ENCODE assay signal across 31 cellular contexts in the genomic region with DNA sequence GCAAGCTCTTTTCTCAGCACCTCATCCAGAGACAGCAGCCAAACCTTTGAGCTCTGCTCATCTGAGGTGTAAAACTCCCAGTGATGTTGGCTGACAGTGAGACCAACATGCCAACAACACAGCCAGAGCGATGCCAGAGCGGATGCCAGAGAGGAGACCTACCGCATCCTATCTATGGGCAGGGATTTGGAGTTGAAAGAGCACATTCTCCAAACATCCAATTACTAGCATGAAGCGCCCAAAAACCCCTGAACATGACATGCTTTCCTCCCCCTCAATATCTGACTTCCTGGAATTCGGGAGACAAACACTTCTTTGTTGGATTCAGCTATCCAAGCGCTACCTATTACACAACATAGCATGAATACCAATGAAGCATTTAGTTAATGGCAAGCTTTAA. TPM values are rescaled to one million over a fixed set of nuclear protein-coding genes. Genes with fewer than 3 reads are reported as not detected.
DNase-seq lines count a peak whose midpoint lies in the region; ATAC-seq and TF ChIP-seq lines count a peak whose summit lies in the region.
"Had no signal": no experiment of that assay in that cellular context is flagged by ENCODE, and none has a peak within 500 bp of the region (broad histone marks: within the 10 kb centered on the region; RNA-seq: fewer than 3 reads in every experiment).

No MANE protein-coding gene starts in this region.

- no peak overlapping the region for H3K23ac ChIP-seq in IMR-90 (ENCODE audit: low read depth, low read length)

- no peak overlapping the region for H4K8ac ChIP-seq in IMR-90 (ENCODE audit: low read depth in 2 of 2, low read length in 2 of 2)

- CTCF ChIA-PET in IMR-90 (lab: Yijun Ruan, JAX) = interaction anchor here (1.4 to 2.9 kb wide), 2 partner anchors 23 to 194 kb away, joined by 10 to 11 read pairs; partner anchors contain the start of gene PAXBP1

- no peak overlapping the region for H3K27ac ChIP-seq in IMR-90 (ENCODE audit: insufficient read depth, low read length)
- H3K27ac ChIP-seq in body of pancreas = peak overlapping the region in 3 of 4 donors; percentile 22 to 71 (median 66)
- H3K27ac ChIP-seq in lower lobe of right lung = no peak overlapping the region
- H3K27ac ChIP-seq: C4-2B, coronary artery, gastrocnemius medialis, hepatocyte, HL-60, left lung, PC-9, upper lobe of right lung, WERI-Rb-1 had no signal

- no peak overlapping the region for H4K91ac ChIP-seq in IMR-90 (ENCODE audit: insufficient read depth, low read depth, low read length)

- H3K4me3 ChIP-seq in IMR-90 (ENCODE audit: insufficient read depth, low read depth, low read length) (no peak overlapping the region), body of pancreas (no peak overlapping the region), foreskin fibroblast (ENCODE audit: low read depth in 1 of 2, low read length in 2 of 2) (no peak overlapping the region), lower lobe of right lung (no peak overlapping the region)
- H3K4me3 ChIP-seq: coronary artery, gastrocnemius medialis, GM23338, hepatocyte, left lung, PC-9, upper lobe of right lung had no signal

- H2AFZ ChIP-seq in IMR-90 (replicated peaks; ENCODE audit: low read length, poor library complexity) = no peak overlapping the region
- H2AFZ ChIP-seq: GM23338, hepatocyte, PC-9 had no signal

- TF ChIP-seq RAD21 in IMR-90 (IDR thresholded peaks at IDR 0.05; ENCODE audit: low read length) = no peak

- H3K4me1 ChIP-seq in IMR-90 (ENCODE audit: control insufficient read depth, insufficient read depth, low read length) (peaks cover 2% of the 10 kb centered on the region; the same call in 1 of the 2 replicates), body of pancreas (peaks cover 17% of the 10 kb centered on the region), lower lobe of right lung (no peaks in the 10 kb centered on the region)
- H3K4me1 ChIP-seq: gastrocnemius medialis, left lung, upper lobe of right lung had no signal

- H4K5ac ChIP-seq in IMR-90 (ENCODE audit: low read depth, low read length) = no peak overlapping the region

- peaks cover 2% of the 10 kb centered on the region; the same call in 1 of the 2 replicates for H3K9me1 ChIP-seq in IMR-90 (ENCODE audit: insufficient read depth, low read length)

- no peak overlapping the region for H3K14ac ChIP-seq in IMR-90 (replicated peaks; ENCODE audit: low read depth, low read length)

- H2BK120ac ChIP-seq in IMR-90 (ENCODE audit: low read depth, low read length) = no peak overlapping the region

- H3K9me3 ChIP-seq in IMR-90 (ENCODE audit: control insufficient read depth, insufficient read depth, low read length) (no peaks in the 10 kb centered on the region), body of pancreas (no peaks in the 10 kb centered on the region), lower lobe of right lung (no peaks in the 10 kb centered on the region)
- H3K9me3 ChIP-seq: gastrocnemius medialis, left lung, upper lobe of right lung had no signal

- H2AK9ac ChIP-seq in IMR-90 (replicated peaks; ENCODE audit: low read depth, low read length, poor library complexity) = no peak overlapping the region

- no peak for TF ChIP-seq POLR2A in IMR-90 (IDR thresholded peaks at IDR 0.05; ENCODE audit: low read depth, low read length)
- TF ChIP-seq POLR2A in body of pancreas (IDR thresholded peaks at IDR 0.05) = no peak

- H2AK5ac ChIP-seq in IMR-90 (ENCODE audit: low read depth, low read length) = no peak overlapping the region

- peak; percentile 32; the same call in 1 of the 2 replicates for ATAC-seq in IMR-90 (ENCODE audit: low read depth)
- ATAC-seq in body of pancreas = peak; percentile 80
- ATAC-seq in sciatic nerve = peak; percentile 67
- ATAC-seq in lower lobe of right lung = no peak
- ATAC-seq: activated T-cell treated with anti-CD3 and anti-CD28 coated beads, Interleukin-2, amount 50 U/mL, for 72 hours; esophagus mucosa; gastrocnemius medialis; GM23338; left lung; natural killer cell; upper lobe of right lung had no signal

- no peak overlapping the region for H3K9ac ChIP-seq in IMR-90 (ENCODE audit: low read depth, low read length)

- no peak overlapping the region for H2BK20ac ChIP-seq in IMR-90 (ENCODE audit: low read depth, low read length)

- no peak overlapping the region for H3K18ac ChIP-seq in IMR-90 (ENCODE audit: low read depth, low read length)

- no TSS peak for BruUV-seq in IMR-90 (replicated peaks; lab: Mats Ljungman, UMichigan)

- in situ Hi-C loops in IMR-90 (cut with MboI; ENCODE audit: low sequenced_read_pairs) = no loop called here

- no peaks in the 10 kb centered on the region for H4K20me1 ChIP-seq in IMR-90 (ENCODE audit: insufficient read depth, low read length)

- H3K79me1 ChIP-seq in IMR-90 (ENCODE audit: low read depth in 1 of 2, low read length in 2 of 2) = no peaks in the 10 kb centered on the region

- H3K27me3 ChIP-seq in IMR-90 (ENCODE audit: control insufficient read depth, insufficient read depth, low read length) = peaks cover 16% of the 10 kb centered on the region; the same call in 1 of the 2 replicates
- no peaks in the 10 kb centered on the region for H3K27me3 ChIP-seq in body of pancreas
- no peaks in the 10 kb centered on the region for H3K27me3 ChIP-seq in lower lobe of right lung (ENCODE audit: low read depth)
- H3K27me3 ChIP-seq: hepatocyte, left lung, upper lobe of right lung had no signal

- H2BK5ac ChIP-seq in IMR-90 (ENCODE audit: low read depth, low read length, poor library complexity, severe bottlenecking) = no peak overlapping the region

- H3K36me3 ChIP-seq in IMR-90 (ENCODE audit: control insufficient read depth, insufficient read depth, low read length) (no peaks in the 10 kb centered on the region), body of pancreas (replicated peaks in 1 of 2; ENCODE audit: insufficient read depth in 1 of 2, low read depth in 2 of 2) (no peaks in the 10 kb centered on the region), lower lobe of right lung (no peaks in the 10 kb centered on the region)
- H3K36me3 ChIP-seq: gastrocnemius medialis, left lung, upper lobe of right lung, WERI-Rb-1 had no signal

- no peak for DNase-seq in IMR-90
- DNase-seq in body of pancreas = peak in 1 of 4 donors; percentile 20
- peak; percentile 64 for DNase-seq in kidney glomerular epithelial cell (lab: John Stamatoyannopoulos, UW)
- no peak for DNase-seq in sciatic nerve (ENCODE audit: low spot score)
- DNase-seq in foreskin fibroblast = no peak
- DNase-seq in lower lobe of right lung = no peak
- DNase-seq in activated CD4-positive, alpha-beta T cell treated with anti-CD3 and anti-CD28 coated beads, Interleukin-2, amount 50 U/mL, for 1 hour = no peak
- DNase-seq: activated CD4-positive, alpha-beta T cell treated with anti-CD3 and anti-CD28 coated beads, Interleukin-2, amount 10 ng/mL, durations not matched to agents 7 days and 5 days; activated naive CD4-positive, alpha-beta T cell; activated T-cell treated with anti-CD3 and anti-CD28 coated beads, Interleukin-2, amount 50 U/mL, for 72 hours; DMS79 treated with DMSO at 0.1 percent for 48 hours; gastrocnemius medialis; left lung; natural killer cell; NCI-H1694 treated with DMSO at 0.1 percent for 48 hours; NCI-H2171 treated with DMSO at 0.1 percent for 48 hours; NCI-H526; NK-92 treated with Interleukin-12 subunit alpha and Interleukin-12 subunit beta, amount 100 ng/mL, for 24 hours; occipital lobe; PC-9; SHP77 treated with DMSO at 0.1 percent for 48 hours; stimulated activated CD4-positive, alpha-beta T cell treated with anti-CD3 and anti-CD28 coated beads, Interleukin-2, amount 100 ng/mL, for 48 hours; T-helper 9 cell; upper lobe of right lung; WERI-Rb-1 had no signal

- POLR2A ChIA-PET in IMR-90 (lab: Charles Lee; ENCODE audit: unreplicated experiment) = no interaction called here

- H3K4ac ChIP-seq in IMR-90 (ENCODE audit: low read depth, low read length) = no peak overlapping the region

- H2BK15ac ChIP-seq in IMR-90 (ENCODE audit: low read depth, low read length) = no peak overlapping the region

- WGBS in IMR-90 (ENCODE audit: extremely low coverage in 2 of 2, insufficient read length in 1 of 2), 2 experiments = no CpG with 5 or more reads among the region's 6 CpGs
- 49 to 60% methylated on average over 6 of the region's 6 CpGs for WGBS in body of pancreas, 2 donors

- intact Hi-C loops in IMR-90 (cut with micrococcal nuclease) = no loop called here
- intact Hi-C loops in body of pancreas (cut with DNase I) = no loop called here
- intact Hi-C loops in sciatic nerve (cut with DNase I) = no loop called here
- intact Hi-C loops in lower lobe of right lung (cut with DNase I) = no loop called here

- TF ChIP-seq CTCF in IMR-90 (conservative IDR thresholded peaks at IDR 0.05; ENCODE audit: low read depth, low read length) = no peak
- TF ChIP-seq CTCF in body of pancreas (IDR thresholded peaks at IDR 0.05) = no peak
- TF ChIP-seq CTCF in foreskin fibroblast (IDR thresholded peaks at IDR 0.05; ENCODE audit: low read depth, low read length) = no peak
- no peak for TF ChIP-seq CTCF in lower lobe of right lung (IDR thresholded peaks at IDR 0.05)

- dilution Hi-C loops in IMR-90 (cut with HindIII; ENCODE audit: low sequenced_read_pairs, unreplicated experiment) = no loop called here

- no peak overlapping the region for H3K4me2 ChIP-seq in IMR-90 (ENCODE audit: low read depth, low read length)
- H3K4me2 ChIP-seq: GM23338, hepatocyte, PC-9 had no signal

- H3K56ac ChIP-seq in IMR-90 (ENCODE audit: extremely low read depth, insufficient read depth, low read length) = no peak overlapping the region

TF ChIP-seq in IMR-90, 13 proteins besides CTCF, POLR2A, EP300 and RAD21 (continues in another document):
- TF ChIP-seq BHLHE40 (IDR thresholded peaks at IDR 0.05; ENCODE audit: low read depth, low read length) (no peak), MAFK (IDR thresholded peaks at IDR 0.05; ENCODE audit: low read depth, low read length) (no peak), MXI1 (IDR thresholded peaks at IDR 0.05; ENCODE audit: borderline replicate concordance, low read depth, low read length) (no peak), RFX5 (IDR thresholded peaks at IDR 0.05; ENCODE audit: low read depth, low read length) (no peak), SMC3 (IDR thresholded peaks at IDR 0.05; ENCODE audit: low read depth, low read length) (no peak), FOS (IDR thresholded peaks at IDR 0.05; ENCODE audit: low read depth, low read length) (no peak), RCOR1 (IDR thresholded peaks at IDR 0.05; ENCODE audit: insufficient replicate concordance, low read length) (no peak)

RNA-seq across cellular contexts. Expression of gene PAXBP1, which starts 23.1 kb away (rescaled TPM):
- 14.2 and 24.7 TPM in 2 replicates for total RNA-seq in IMR-90 (2012; rRNA removed)
- polyA plus RNA-seq in IMR-90 (2012; rRNA removed) = 10.5 and 13.5 TPM in 2 replicates
- 0.62 and 0.92 TPM in 2 replicates for polyA plus RNA-seq in IMR-90 (2012; cell fraction: cytosol; rRNA removed)
- polyA plus RNA-seq in IMR-90 (2012; cell fraction: nucleus; rRNA removed; ENCODE audit: low replicate concordance) = 13.7 and 66.6 TPM in 2 replicates
- 10 to 100 TPM; 51.9 to 84.0 TPM for total RNA-seq in body of pancreas
- 54.1 TPM for total RNA-seq in sciatic nerve
- total RNA-seq in lower lobe of right lung = 36.5 TPM

Comparison
In these comparisons a context has a peak if more than half of its experiments do, and no peak if none do; other contexts are left out.
1. ATAC-seq: peak in IMR-90 (single experiment), body of pancreas (single experiment) and sciatic nerve (single experiment); none in lower lobe of right lung (0 of 2).
2. H3K27ac ChIP-seq: peak in body of pancreas (3 of 4); none in IMR-90 (single experiment) and lower lobe of right lung (single experiment).